Comparison of ENCODE assay signal across 2 cellular contexts in the genomic region with DNA sequence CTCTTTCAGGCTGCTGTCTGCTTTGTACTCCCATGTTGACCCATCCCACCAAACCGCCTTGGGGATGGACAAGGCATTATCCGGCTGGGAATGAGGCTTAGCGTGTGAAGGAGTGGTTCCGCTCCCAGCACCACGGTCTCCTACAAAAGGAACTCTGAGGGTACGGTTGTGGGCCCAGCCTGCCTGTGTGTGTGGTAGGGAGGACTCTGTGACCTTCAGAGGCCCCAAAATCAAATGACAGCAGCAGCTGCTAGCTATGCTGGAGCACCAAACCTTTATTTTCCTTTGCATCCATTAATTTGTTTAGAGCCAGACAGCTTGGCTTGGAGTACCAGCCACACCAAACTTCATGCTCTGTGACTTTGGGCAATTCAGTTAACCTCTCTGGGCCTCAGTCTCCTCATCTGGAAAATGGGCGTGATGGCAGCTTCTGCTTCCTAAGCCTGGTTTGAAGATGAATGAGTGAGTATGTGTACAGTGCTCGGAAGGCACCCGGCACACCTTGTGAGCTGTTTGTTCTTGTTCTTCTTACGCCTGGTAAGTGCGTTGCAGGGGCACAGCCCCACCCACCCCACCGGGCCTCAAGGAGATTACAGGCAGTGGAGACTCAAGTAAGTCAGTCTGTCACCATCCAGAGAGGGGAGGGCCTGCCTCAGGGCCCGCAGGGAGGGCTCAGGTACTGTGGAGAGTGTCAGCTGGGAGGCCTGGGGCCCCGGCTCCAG.
TF ChIP-seq lines count a peak whose summit lies in the region.

No MANE protein-coding gene starts in this region.

TF ChIP-seq in GM23338, 12 proteins besides CTCF, POLR2A, EP300 and RAD21:
- no peak for TF ChIP-seq ETS1 (IDR thresholded peaks at IDR 0.05)
- TF ChIP-seq, protein P1, sequence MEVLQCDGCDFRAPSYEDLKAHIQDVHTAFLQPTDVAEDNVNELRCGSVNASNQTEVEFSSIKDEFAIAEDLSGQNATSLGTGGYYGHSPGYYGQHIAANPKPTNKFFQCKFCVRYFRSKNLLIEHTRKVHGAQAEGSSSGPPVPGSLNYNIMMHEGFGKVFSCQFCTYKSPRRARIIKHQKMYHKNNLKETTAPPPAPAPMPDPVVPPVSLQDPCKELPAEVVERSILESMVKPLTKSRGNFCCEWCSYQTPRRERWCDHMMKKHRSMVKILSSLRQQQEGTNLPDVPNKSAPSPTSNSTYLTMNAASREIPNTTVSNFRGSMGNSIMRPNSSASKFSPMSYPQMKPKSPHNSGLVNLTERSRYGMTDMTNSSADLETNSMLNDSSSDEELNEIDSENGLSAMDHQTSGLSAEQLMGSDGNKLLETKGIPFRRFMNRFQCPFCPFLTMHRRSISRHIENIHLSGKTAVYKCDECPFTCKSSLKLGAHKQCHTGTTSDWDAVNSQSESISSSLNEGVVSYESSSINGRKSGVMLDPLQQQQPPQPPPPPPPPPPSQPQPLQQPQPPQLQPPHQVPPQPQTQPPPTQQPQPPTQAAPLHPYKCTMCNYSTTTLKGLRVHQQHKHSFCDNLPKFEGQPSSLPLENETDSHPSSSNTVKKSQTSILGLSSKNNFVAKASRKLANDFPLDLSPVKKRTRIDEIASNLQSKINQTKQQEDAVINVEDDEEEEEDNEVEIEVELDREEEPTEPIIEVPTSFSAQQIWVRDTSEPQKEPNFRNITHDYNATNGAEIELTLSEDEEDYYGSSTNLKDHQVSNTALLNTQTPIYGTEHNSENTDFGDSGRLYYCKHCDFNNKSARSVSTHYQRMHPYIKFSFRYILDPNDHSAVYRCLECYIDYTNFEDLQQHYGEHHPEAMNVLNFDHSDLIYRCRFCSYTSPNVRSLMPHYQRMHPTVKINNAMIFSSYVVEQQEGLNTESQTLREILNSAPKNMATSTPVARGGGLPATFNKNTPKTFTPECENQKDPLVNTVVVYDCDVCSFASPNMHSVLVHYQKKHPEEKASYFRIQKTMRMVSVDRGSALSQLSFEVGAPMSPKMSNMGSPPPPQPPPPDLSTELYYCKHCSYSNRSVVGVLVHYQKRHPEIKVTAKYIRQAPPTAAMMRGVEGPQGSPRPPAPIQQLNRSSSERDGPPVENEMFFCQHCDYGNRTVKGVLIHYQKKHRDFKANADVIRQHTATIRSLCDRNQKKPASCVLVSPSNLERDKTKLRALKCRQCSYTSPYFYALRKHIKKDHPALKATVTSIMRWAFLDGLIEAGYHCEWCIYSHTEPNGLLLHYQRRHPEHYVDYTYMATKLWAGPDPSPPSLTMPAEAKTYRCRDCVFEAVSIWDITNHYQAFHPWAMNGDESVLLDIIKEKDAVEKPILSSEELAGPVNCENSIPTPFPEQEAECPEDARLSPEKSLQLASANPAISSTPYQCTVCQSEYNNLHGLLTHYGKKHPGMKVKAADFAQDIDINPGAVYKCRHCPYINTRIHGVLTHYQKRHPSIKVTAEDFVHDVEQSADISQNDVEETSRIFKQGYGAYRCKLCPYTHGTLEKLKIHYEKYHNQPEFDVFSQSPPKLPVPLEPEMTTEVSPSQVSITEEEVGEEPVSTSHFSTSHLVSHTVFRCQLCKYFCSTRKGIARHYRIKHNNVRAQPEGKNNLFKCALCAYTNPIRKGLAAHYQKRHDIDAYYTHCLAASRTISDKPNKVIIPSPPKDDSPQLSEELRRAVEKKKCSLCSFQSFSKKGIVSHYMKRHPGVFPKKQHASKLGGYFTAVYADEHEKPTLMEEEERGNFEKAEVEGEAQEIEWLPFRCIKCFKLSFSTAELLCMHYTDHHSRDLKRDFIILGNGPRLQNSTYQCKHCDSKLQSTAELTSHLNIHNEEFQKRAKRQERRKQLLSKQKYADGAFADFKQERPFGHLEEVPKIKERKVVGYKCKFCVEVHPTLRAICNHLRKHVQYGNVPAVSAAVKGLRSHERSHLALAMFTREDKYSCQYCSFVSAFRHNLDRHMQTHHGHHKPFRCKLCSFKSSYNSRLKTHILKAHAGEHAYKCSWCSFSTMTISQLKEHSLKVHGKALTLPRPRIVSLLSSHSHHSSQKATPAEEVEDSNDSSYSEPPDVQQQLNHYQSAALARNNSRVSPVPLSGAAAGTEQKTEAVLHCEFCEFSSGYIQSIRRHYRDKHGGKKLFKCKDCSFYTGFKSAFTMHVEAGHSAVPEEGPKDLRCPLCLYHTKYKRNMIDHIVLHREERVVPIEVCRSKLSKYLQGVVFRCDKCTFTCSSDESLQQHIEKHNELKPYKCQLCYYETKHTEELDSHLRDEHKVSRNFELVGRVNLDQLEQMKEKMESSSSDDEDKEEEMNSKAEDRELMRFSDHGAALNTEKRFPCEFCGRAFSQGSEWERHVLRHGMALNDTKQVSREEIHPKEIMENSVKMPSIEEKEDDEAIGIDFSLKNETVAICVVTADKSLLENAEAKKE (CRISPR knock-in tag; IDR thresholded peaks at IDR 0.05), result no peak
- no peak for TF ChIP-seq ZNF331 (CRISPR knock-in tag; IDR thresholded peaks at IDR 0.05; ENCODE audit: low read depth)
- no peak for TF ChIP-seq ZNF114 (CRISPR knock-in tag; IDR thresholded peaks at IDR 0.05)

TF ChIP-seq in H1, 55 proteins besides CTCF, POLR2A, EP300 and RAD21:
- TF ChIP-seq TCF12 (IDR thresholded peaks at IDR 0.05; ENCODE audit: low read depth, low read length), result no peak
- no peak for TF ChIP-seq SP4 (IDR thresholded peaks at IDR 0.05; ENCODE audit: low read length)
- TF ChIP-seq TAF7 (optimal IDR thresholded peaks at IDR 0.05; ENCODE audit: borderline replicate concordance, low read depth, low read length), result no peak
- TF ChIP-seq KDM1A (IDR thresholded peaks at IDR 0.05; ENCODE audit: borderline replicate concordance, low read length), result peak; percentile 85; the same call in 1 of the 2 replicates
- no peak for TF ChIP-seq SIN3A (conservative IDR thresholded peaks at IDR 0.05 in 1 of 2, IDR thresholded peaks at IDR 0.05 in 1 of 2; ENCODE audit: low read depth in 1 of 2, low read length in 2 of 2)
- TF ChIP-seq JUN (IDR thresholded peaks at IDR 0.05; ENCODE audit: low read depth, low read length), result no peak
- TF ChIP-seq HDAC2 (IDR thresholded peaks at IDR 0.05; ENCODE audit: borderline replicate concordance in 1 of 2, low read depth in 2 of 2, low read length in 2 of 2), result 0 out of 4 replicates have a peak, but pooled peaks of 1 of the 2 experiments have one; percentile 61
- TF ChIP-seq TAF1 (IDR thresholded peaks at IDR 0.05; ENCODE audit: low read depth, low read length), result no peak
- TF ChIP-seq TBP (IDR thresholded peaks at IDR 0.05; ENCODE audit: low read depth, low read length), result no peak
- TF ChIP-seq CEBPB (IDR thresholded peaks at IDR 0.05; ENCODE audit: low read depth, low read length), result no peak
